ENCODE assay signal across 8 cellular contexts in genomic region chr18:13222371-13223281, GRCh38. TPM values are rescaled to one million over a fixed set of nuclear protein-coding genes. Genes with fewer than 3 reads are reported as not detected.
A peak's percentile ranks its signal among the peaks of the same experiment; 100 is the strongest.
DNase-seq lines count a peak whose midpoint lies in the region; ATAC-seq and TF ChIP-seq lines count a peak whose summit lies in the region.

No MANE protein-coding gene starts in this region.

- CTCF ChIA-PET in activated CD8-positive, alpha-beta memory T cell treated with anti-CD3 and anti-CD28 coated beads, Interleukin-2, amount 10 ng/mL, durations not matched to agents 7 days and 5 days (lab: Charles Lee): no interaction called here

- H3K27me3 ChIP-seq in DND-41 (ENCODE audit: insufficient read depth, low read length, poor library complexity) (no peaks in the 10 kb centered on the region), fibroblast of lung (ENCODE audit: control insufficient read depth, insufficient read depth, low read length) (peaks cover 25% of the 10 kb centered on the region)

- 0 out of 2 replicates have a peak overlapping the region, but pooled peaks have one; percentile 12 for H2AFZ ChIP-seq in DND-41 (ENCODE audit: low read depth, low read length)
- no peak overlapping the region for H2AFZ ChIP-seq in fibroblast of lung (ENCODE audit: low read length)

- H3K27me3 Mint-ChIP-seq in activated CD8-positive, alpha-beta memory T cell treated with anti-CD3 and anti-CD28 coated beads, Interleukin-2, amount 10 ng/mL, durations not matched to agents 7 days and 5 days: peaks cover 42% of the 10 kb centered on the region

- H4K20me1 ChIP-seq in DND-41 (ENCODE audit: insufficient read depth, low read length) (0 out of 2 replicates have a peak, but pooled peaks cover 6% of the 10 kb centered on the region), fibroblast of lung (ENCODE audit: control insufficient read depth, extremely low read depth, insufficient read depth, low read length) (no peaks in the 10 kb centered on the region)

- peaks cover 9% of the 10 kb centered on the region for H3K4me1 Mint-ChIP-seq in activated CD8-positive, alpha-beta memory T cell treated with anti-CD3 and anti-CD28 coated beads, Interleukin-2, amount 10 ng/mL, durations not matched to agents 7 days and 5 days

- no peak overlapping the region for H3K27ac Mint-ChIP-seq in activated CD8-positive, alpha-beta memory T cell treated with anti-CD3 and anti-CD28 coated beads, Interleukin-2, amount 10 ng/mL, durations not matched to agents 7 days and 5 days

- intact Hi-C loops in posterior cingulate gyrus (cut with DNase I): no loop called here

- DNase-seq in DND-41 (no peak), NCI-H526 (lab: John Stamatoyannopoulos, UW) (peak; percentile 33 to 74), fibroblast of lung (ENCODE audit: low read depth in 2 of 2) (peak; percentile 63 to 92), posterior cingulate gyrus (peak in 9 of 10 donors; percentile 51 to 94 (median 62)), NCI-H82 (lab: John Stamatoyannopoulos, UW) (no peak)
- no peak for DNase-seq in stimulated activated CD4-positive, alpha-beta T cell treated with anti-CD3 and anti-CD28 coated beads, Interleukin-12 subunit alpha, Interleukin-12 subunit beta, amount 100 ng/mL, for 4 hours
- no peak for DNase-seq in activated CD8-positive, alpha-beta memory T cell treated with anti-CD3 and anti-CD28 coated beads, Interleukin-2, amount 10 ng/mL, durations not matched to agents 7 days and 5 days

- H3K4me2 ChIP-seq in DND-41 (ENCODE audit: insufficient read depth, low read length): peak overlapping the region; percentile 44
- H3K4me2 ChIP-seq in fibroblast of lung (ENCODE audit: extremely low read depth, insufficient read depth, low read length): no peak overlapping the region

- no peak for TF ChIP-seq CTCF in DND-41 (IDR thresholded peaks at IDR 0.05; ENCODE audit: borderline replicate concordance, extremely low read depth, low read length, poor library complexity, severe bottlenecking)
- no peak for TF ChIP-seq CTCF in fibroblast of lung (conservative IDR thresholded peaks at IDR 0.05 in 1 of 2, IDR thresholded peaks at IDR 0.05 in 1 of 2; ENCODE audit: low read depth in 1 of 2, low read length in 2 of 2)

- no peaks in the 10 kb centered on the region for H3K36me3 Mint-ChIP-seq in activated CD8-positive, alpha-beta memory T cell treated with anti-CD3 and anti-CD28 coated beads, Interleukin-2, amount 10 ng/mL, durations not matched to agents 7 days and 5 days

- no peak overlapping the region for H3K4me3 Mint-ChIP-seq in activated CD8-positive, alpha-beta memory T cell treated with anti-CD3 and anti-CD28 coated beads, Interleukin-2, amount 10 ng/mL, durations not matched to agents 7 days and 5 days

- no peaks in the 10 kb centered on the region for H3K9me3 Mint-ChIP-seq in activated CD8-positive, alpha-beta memory T cell treated with anti-CD3 and anti-CD28 coated beads, Interleukin-2, amount 10 ng/mL, durations not matched to agents 7 days and 5 days (ENCODE audit: low read depth)

- ATAC-seq in DND-41 (ENCODE audit: insufficient read depth, low read depth) (peak; percentile 4), GM18907 (IDR thresholded peaks at IDR 0.05; ENCODE audit: unreplicated experiment) (no peak)
- ATAC-seq in activated CD8-positive, alpha-beta memory T cell treated with anti-CD3 and anti-CD28 coated beads, Interleukin-2, amount 10 ng/mL, durations not matched to agents 7 days and 5 days: no peak

- H3K4me3 ChIP-seq in DND-41 (ENCODE audit: low read depth in 1 of 2, low read length in 2 of 2) (no peak overlapping the region), fibroblast of lung (replicated peaks in 1 of 4; ENCODE audit: control extremely low read depth in 1 of 4, insufficient read depth in 1 of 4, low read depth in 3 of 4, low read length in 4 of 4) (no peak overlapping the region)

- H3K36me3 ChIP-seq in DND-41 (ENCODE audit: insufficient read depth, low read length): peaks cover 18% of the 10 kb centered on the region
- no peaks in the 10 kb centered on the region for H3K36me3 ChIP-seq in fibroblast of lung (ENCODE audit: control insufficient read depth, insufficient read depth, low read length)

- H3K9me3 ChIP-seq in DND-41 (ENCODE audit: insufficient read depth, low read length, severe bottlenecking): no peaks in the 10 kb centered on the region
- no peaks in the 10 kb centered on the region for H3K9me3 ChIP-seq in fibroblast of lung (ENCODE audit: control insufficient read depth, insufficient read depth, low read depth, low read length)

- peak overlapping the region; percentile 82 for H3K27ac ChIP-seq in DND-41 (ENCODE audit: low read length)
- no peak overlapping the region for H3K27ac ChIP-seq in fibroblast of lung (ENCODE audit: insufficient read depth, low read length)

- peaks cover 53% of the 10 kb centered on the region for H3K4me1 ChIP-seq in DND-41 (ENCODE audit: insufficient read depth, low read length)
- H3K4me1 ChIP-seq in fibroblast of lung (ENCODE audit: control insufficient read depth, extremely low read depth, insufficient read depth, low read length): no peaks in the 10 kb centered on the region

- H3K79me2 ChIP-seq in DND-41 (ENCODE audit: insufficient read depth, low read length): peaks cover 91% of the 10 kb centered on the region
- no peaks in the 10 kb centered on the region for H3K79me2 ChIP-seq in fibroblast of lung (ENCODE audit: control insufficient read depth, insufficient read depth, low read length)

- peak overlapping the region; percentile 32 for H3K9ac ChIP-seq in DND-41 (ENCODE audit: low read depth, low read length)
- H3K9ac ChIP-seq in fibroblast of lung (ENCODE audit: insufficient read depth, low read length): no peak overlapping the region

RNA-seq across cellular contexts. Expression of gene LDLRAD4, which starts 4.1 kb away (rescaled TPM):
- under 0.01 TPM in 1 of 2 replicates, not detected in the other for total RNA-seq in fibroblast of lung
- polyA plus RNA-seq in fibroblast of lung: not detected in 2 replicates
- not detected in 2 replicates for polyA plus RNA-seq in fibroblast of lung (2012)
- not detected in 2 replicates for polyA minus RNA-seq in fibroblast of lung (ENCODE audit: low replicate concordance)
- 10 to 100 TPM; 33.9 to 44.5 TPM for total RNA-seq in activated CD8-positive, alpha-beta memory T cell treated with anti-CD3 and anti-CD28 coated beads, Interleukin-2, amount 10 ng/mL, durations not matched to agents 7 days and 5 days

Comparison
In these comparisons a context has a peak if more than half of its experiments do, and no peak if none do; other contexts are left out.
1. DNase-seq: peak in NCI-H526 (2 of 2), fibroblast of lung (2 of 2) and posterior cingulate gyrus (9 of 10); none in DND-41 (single experiment), NCI-H82 (single experiment), stimulated activated CD4-positive, alpha-beta T cell treated with anti-CD3 and anti-CD28 coated beads, Interleukin-12 subunit alpha, Interleukin-12 subunit beta, amount 100 ng/mL, for 4 hours (single experiment) and activated CD8-positive, alpha-beta memory T cell treated with anti-CD3 and anti-CD28 coated beads, Interleukin-2, amount 10 ng/mL, durations not matched to agents 7 days and 5 days (single experiment).
2. RNA of gene LDLRAD4, which starts 4.1 kb away (total RNA-seq): 33.9 to 44.5 TPM in activated CD8-positive, alpha-beta memory T cell treated with anti-CD3 and anti-CD28 coated beads, Interleukin-2, amount 10 ng/mL, durations not matched to agents 7 days and 5 days; under 0.01 TPM in fibroblast of lung; every median in the first group is over 10 times any median in the second.